Comparison of ENCODE assay signal across 1 cellular context in genomic region chr6:4603291-4603690, GRCh38.
TF ChIP-seq lines count a peak whose summit lies in the region.

No MANE protein-coding gene starts in this region.

TF ChIP-seq in WTC11, 78 proteins besides CTCF, POLR2A, EP300 and RAD21 (continued from another document):
- TF ChIP-seq, protein P1, sequence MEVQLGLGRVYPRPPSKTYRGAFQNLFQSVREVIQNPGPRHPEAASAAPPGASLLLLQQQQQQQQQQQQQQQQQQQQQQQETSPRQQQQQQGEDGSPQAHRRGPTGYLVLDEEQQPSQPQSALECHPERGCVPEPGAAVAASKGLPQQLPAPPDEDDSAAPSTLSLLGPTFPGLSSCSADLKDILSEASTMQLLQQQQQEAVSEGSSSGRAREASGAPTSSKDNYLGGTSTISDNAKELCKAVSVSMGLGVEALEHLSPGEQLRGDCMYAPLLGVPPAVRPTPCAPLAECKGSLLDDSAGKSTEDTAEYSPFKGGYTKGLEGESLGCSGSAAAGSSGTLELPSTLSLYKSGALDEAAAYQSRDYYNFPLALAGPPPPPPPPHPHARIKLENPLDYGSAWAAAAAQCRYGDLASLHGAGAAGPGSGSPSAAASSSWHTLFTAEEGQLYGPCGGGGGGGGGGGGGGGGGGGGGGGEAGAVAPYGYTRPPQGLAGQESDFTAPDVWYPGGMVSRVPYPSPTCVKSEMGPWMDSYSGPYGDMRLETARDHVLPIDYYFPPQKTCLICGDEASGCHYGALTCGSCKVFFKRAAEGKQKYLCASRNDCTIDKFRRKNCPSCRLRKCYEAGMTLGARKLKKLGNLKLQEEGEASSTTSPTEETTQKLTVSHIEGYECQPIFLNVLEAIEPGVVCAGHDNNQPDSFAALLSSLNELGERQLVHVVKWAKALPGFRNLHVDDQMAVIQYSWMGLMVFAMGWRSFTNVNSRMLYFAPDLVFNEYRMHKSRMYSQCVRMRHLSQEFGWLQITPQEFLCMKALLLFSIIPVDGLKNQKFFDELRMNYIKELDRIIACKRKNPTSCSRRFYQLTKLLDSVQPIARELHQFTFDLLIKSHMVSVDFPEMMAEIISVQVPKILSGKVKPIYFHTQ (CRISPR knock-in tag; IDR thresholded peaks at IDR 0.05), result no peak
- TF ChIP-seq ATF6 (CRISPR knock-in tag; IDR thresholded peaks at IDR 0.05) (no peak), TEAD1 (CRISPR knock-in tag; IDR thresholded peaks at IDR 0.05) (no peak), NFATC4 (CRISPR knock-in tag; IDR thresholded peaks at IDR 0.05) (no peak), FOXP1 (CRISPR knock-in tag; IDR thresholded peaks at IDR 0.05; ENCODE audit: borderline replicate concordance) (no peak), CBFB (CRISPR knock-in tag; IDR thresholded peaks at IDR 0.05; ENCODE audit: low read depth) (no peak), NR1H2 (CRISPR knock-in tag; IDR thresholded peaks at IDR 0.05) (no peak), ZMAT4 (CRISPR knock-in tag; IDR thresholded peaks at IDR 0.05) (no peak), TEAD4 (CRISPR knock-in tag; IDR thresholded peaks at IDR 0.05) (no peak)
TF ChIP-seq in WTC11: peak in this region for 0.
